Comparison of ENCODE assay signal across 8 cellular contexts in genomic region chr17:62653831-62654829, GRCh38. TPM values are rescaled to one million over a fixed set of nuclear protein-coding genes. Genes with fewer than 3 reads are reported as not detected.
DNase-seq lines count a peak whose midpoint lies in the region; ATAC-seq, FAIRE-seq and TF ChIP-seq lines count a peak whose summit lies in the region.

No MANE protein-coding gene starts in this region.

- no peak for FAIRE-seq in kidney (lab: Jason Lieb, UNC)

- WGBS in transverse colon (ENCODE audit: low coverage in 1 of 2), 2 donors: 59 to 67% methylated on average over 1 to 19 of the region's 19 CpGs

- peak overlapping the region in 1 of 2 donors; percentile 43 for H3K27ac ChIP-seq in kidney (ENCODE audit: low read depth in 2 of 2, low read length in 2 of 2)
- peak overlapping the region; percentile 49 to 58 (median 57) for H3K27ac ChIP-seq in transverse colon

- TF ChIP-seq CTCF in kidney (IDR thresholded peaks at IDR 0.05; ENCODE audit: borderline replicate concordance, extremely low read depth, insufficient read depth) (no peak), transverse colon (IDR thresholded peaks at IDR 0.05) (no peak)

- intact Hi-C loops in kidney (cut with DNase I): no loop called here
- intact Hi-C loops in transverse colon (cut with DNase I; ENCODE audit: low total_unique reads): no loop called here

- H3K9ac ChIP-seq in kidney (ENCODE audit: low read length in 2 of 2): no peak overlapping the region

- H3K9me3 ChIP-seq in kidney (ENCODE audit: control insufficient read depth in 1 of 2, low read length in 2 of 2) (no peaks in the 10 kb centered on the region), transverse colon (no peaks in the 10 kb centered on the region)

- H3K27me3 Mint-ChIP-seq in activated T-cell treated with anti-CD3 and anti-CD28 coated beads, Interleukin-2, amount 50 U/mL, for 4 hours (ENCODE audit: low read depth): peaks cover 10% of the 10 kb centered on the region
- no peaks in the 10 kb centered on the region for H3K27me3 Mint-ChIP-seq in activated naive CD8-positive, alpha-beta T cell

- no peak for TF ChIP-seq EP300 in transverse colon (IDR thresholded peaks at IDR 0.05; ENCODE audit: low read depth)

- no peaks in the 10 kb centered on the region for H3K27me3 ChIP-seq in transverse colon

- no peak for DNase-seq in activated T-cell treated with anti-CD3 and anti-CD28 coated beads, Interleukin-2, amount 50 U/mL, for 4 hours
- DNase-seq in activated T-cell treated with anti-CD3 and anti-CD28 coated beads, Interleukin-2, amount 50 U/mL, for 1 hour: no peak
- DNase-seq in kidney: peak; percentile 89
- DNase-seq in transverse colon: peak; percentile 28
- no peak for DNase-seq in NCI-H1048 (lab: John Stamatoyannopoulos, UW)
- DNase-seq in activated gamma-delta T cell (lab: John Stamatoyannopoulos, UW): no peak

- H3K4me3 Mint-ChIP-seq in activated T-cell treated with anti-CD3 and anti-CD28 coated beads, Interleukin-2, amount 50 U/mL, for 4 hours: peak overlapping the region; percentile 47
- H3K4me3 Mint-ChIP-seq in activated naive CD8-positive, alpha-beta T cell: peak overlapping the region; percentile 67

- H3K27ac Mint-ChIP-seq in activated naive CD8-positive, alpha-beta T cell: no peak overlapping the region

- H3K9me3 Mint-ChIP-seq in activated T-cell treated with anti-CD3 and anti-CD28 coated beads, Interleukin-2, amount 50 U/mL, for 4 hours: no peaks in the 10 kb centered on the region
- H3K9me3 Mint-ChIP-seq in activated naive CD8-positive, alpha-beta T cell (ENCODE audit: low read depth): no peaks in the 10 kb centered on the region

- no peak for TF ChIP-seq POLR2A in transverse colon (IDR thresholded peaks at IDR 0.05)

- H3K36me3 ChIP-seq in kidney (ENCODE audit: control insufficient read depth in 1 of 2, insufficient read depth in 2 of 2, low read length in 2 of 2): no peaks in the 10 kb centered on the region
- no peaks in the 10 kb centered on the region for H3K36me3 ChIP-seq in transverse colon

- H3K4me1 Mint-ChIP-seq in activated T-cell treated with anti-CD3 and anti-CD28 coated beads, Interleukin-2, amount 50 U/mL, for 4 hours (ENCODE audit: low read depth): peaks cover 23% of the 10 kb centered on the region
- peaks cover 21% of the 10 kb centered on the region for H3K4me1 Mint-ChIP-seq in activated naive CD8-positive, alpha-beta T cell (ENCODE audit: low read depth)

- H3K36me3 Mint-ChIP-seq in activated T-cell treated with anti-CD3 and anti-CD28 coated beads, Interleukin-2, amount 50 U/mL, for 4 hours (ENCODE audit: insufficient read depth): no peaks in the 10 kb centered on the region
- H3K36me3 Mint-ChIP-seq in activated naive CD8-positive, alpha-beta T cell: no peaks in the 10 kb centered on the region

- H3K4me1 ChIP-seq in kidney (ENCODE audit: control insufficient read depth in 1 of 2, insufficient read depth in 1 of 2, low read depth in 1 of 2, low read length in 2 of 2) (peaks cover 3 to 8% of the 10 kb centered on the region in 2 donors), transverse colon (peaks cover 14 to 27% (median 22%) of the 10 kb centered on the region in 4 donors)

- ATAC-seq in activated T-cell treated with anti-CD3 and anti-CD28 coated beads, Interleukin-2, amount 50 U/mL, for 4 hours: peak in 1 of 2 donors; percentile 10
- no peak for ATAC-seq in HG03045 (IDR thresholded peaks at IDR 0.05; ENCODE audit: unreplicated experiment)

- no peak overlapping the region for H3K4me3 ChIP-seq in kidney (ENCODE audit: low read length in 2 of 2)
- no peak overlapping the region for H3K4me3 ChIP-seq in transverse colon

- in situ Hi-C loops in transverse colon (cut with MboI; ENCODE audit: low pct_ligation_motif_present in 1 of 4, low pct_unique_long_range_greater_than_20kb in 1 of 4, low sequenced_read_pairs in 3 of 4): no loop called here

RNA-seq across cellular contexts. Expression of gene MRC2, which starts 26.7 kb away (rescaled TPM):
- 1 to 10 TPM; 3.4 to 6.2 (median 3.8) TPM for total RNA-seq in activated T-cell treated with anti-CD3 and anti-CD28 coated beads, Interleukin-2, amount 50 U/mL, for 4 hours
- total RNA-seq in kidney (23.7 TPM), transverse colon (10 to 100 TPM in 3 of 4 donors, 1 to 10 TPM in 1; 7.9 to 47.2 (median 14.5) TPM)
- polyA plus RNA-seq in kidney (ENCODE audit: insufficient read depth, low read depth, low replicate concordance): 18.0 TPM

Comparison
In these comparisons a context has a peak if more than half of its experiments do, and no peak if none do; other contexts are left out.
1. DNase-seq: peak in kidney (single experiment) and transverse colon (single experiment); none in activated T-cell treated with anti-CD3 and anti-CD28 coated beads, Interleukin-2, amount 50 U/mL, for 4 hours (single experiment), activated T-cell treated with anti-CD3 and anti-CD28 coated beads, Interleukin-2, amount 50 U/mL, for 1 hour (single experiment), NCI-H1048 (single experiment) and activated gamma-delta T cell (single experiment).